ENCODE assay signal across 35 cellular contexts in the genomic region with DNA sequence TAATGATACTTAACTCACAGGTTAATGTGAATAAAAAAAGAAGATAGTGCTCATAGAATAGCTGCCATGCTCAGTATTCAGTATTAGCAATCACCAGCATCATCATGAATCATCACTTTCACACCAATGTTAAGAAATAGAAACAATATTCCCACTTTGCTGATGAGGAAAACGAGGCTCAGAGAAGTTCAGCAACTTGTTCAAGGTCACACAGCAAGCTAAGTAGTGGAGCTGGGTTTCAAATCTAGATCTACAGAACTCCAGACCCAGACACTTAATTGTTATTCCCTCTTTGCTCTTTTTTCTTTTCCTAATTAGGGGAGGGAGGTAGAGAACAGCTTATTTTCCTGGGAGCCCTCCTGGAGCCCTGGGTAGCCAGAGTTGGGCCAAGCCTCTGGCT. TPM values are rescaled to one million over a fixed set of nuclear protein-coding genes. Genes with fewer than 3 reads are reported as not detected.
"Had no signal": no experiment of that assay in that cellular context is flagged by ENCODE, and none has a peak within 500 bp of the region (broad histone marks: within the 10 kb centered on the region; RNA-seq: fewer than 3 reads in every experiment).

No MANE protein-coding gene starts in this region.

- H3K27ac ChIP-seq: neural progenitor cell, ovary, parathyroid adenoma, psoas muscle, skin epidermis, spleen, suprapubic skin, testis, tibial artery, transverse colon, upper lobe of right lung, uterus had no signal

- H3K36me3 ChIP-seq: neural progenitor cell, ovary, spleen, suprapubic skin, tibial artery, transverse colon, upper lobe of right lung, uterus had no signal

- ATAC-seq: natural killer cell; psoas muscle; right cardiac atrium; sciatic nerve; stimulated activated memory B cell treated with anti-CD40 and anti-IgM and Interleukin-4, amounts not matched to agents 10 μg/mL and 1 μg/mL and 100 μg/mL, for 72 hours; stimulated activated naive CD8-positive, alpha-beta T cell treated with anti-CD3 and anti-CD28 coated beads, Interleukin-15, amount 100 ng/mL, for 72 hours; stimulated activated naive CD8-positive, alpha-beta T cell treated with anti-CD3 and anti-CD28 coated beads, Interleukin-15, Interleukin-2, amounts not matched to agents 100 U/mL and 50 U/mL, for 24 hours; upper lobe of right lung had no signal

- H3K27ac Mint-ChIP-seq: natural killer cell; nephron; neural progenitor cell; progenitor cell of endocrine pancreas; stimulated activated memory B cell treated with anti-CD40 and anti-IgM and Interleukin-4, amounts not matched to agents 10 μg/mL and 1 μg/mL and 100 μg/mL, for 72 hours; stimulated activated naive CD8-positive, alpha-beta T cell treated with anti-CD3 and anti-CD28 coated beads, Interleukin-15, amount 100 ng/mL, for 72 hours; type B pancreatic cell had no signal

- H3K4me1 ChIP-seq: parathyroid adenoma, psoas muscle, spleen, suprapubic skin, testis, tibial artery, transverse colon, upper lobe of right lung, uterus had no signal

- H3K4me2 ChIP-seq: neural progenitor cell, smooth muscle cell had no signal

- H3K27me3 Mint-ChIP-seq: stimulated activated memory B cell treated with anti-CD40 and anti-IgM and Interleukin-4, amounts not matched to agents 10 μg/mL and 1 μg/mL and 100 μg/mL, for 72 hours had no signal

- DNase-seq: natural killer cell; occipital lobe; ovary; posterior cingulate gyrus; psoas muscle; right cardiac atrium; spleen; stimulated activated CD4-positive, alpha-beta T cell treated with anti-CD3 and anti-CD28 coated beads, Interleukin-12 subunit alpha, Interleukin-12 subunit beta, amount 100 ng/mL, for 4 hours; stimulated activated CD4-positive, alpha-beta T cell treated with anti-CD3 and anti-CD28 coated beads, Interleukin-1b, Interleukin-23, amount 100 ng/mL, for 48 hours; stimulated activated CD4-positive, alpha-beta T cell treated with anti-CD3 and anti-CD28 coated beads, Interleukin-4, amount 100 ng/mL, for 1 hour; stimulated activated CD4-positive, alpha-beta T cell treated with anti-CD3 and anti-CD28 coated beads, Interleukin-4, amount 100 ng/mL, for 4 hours; stimulated activated CD8-positive, alpha-beta memory T cell treated with anti-CD3 and anti-CD28 coated beads, Interleukin-4, amount 100 ng/mL, for 48 hours; stimulated activated naive CD4-positive, alpha-beta T cell; stimulated activated naive CD8-positive, alpha-beta T cell treated with anti-CD3 and anti-CD28 coated beads, Interleukin-15, amount 100 ng/mL, for 72 hours; stimulated activated naive CD8-positive, alpha-beta T cell treated with anti-CD3 and anti-CD28 coated beads, Interleukin-15, Interleukin-2, amounts not matched to agents 100 U/mL and 50 U/mL, for 24 hours; substantia nigra; testis; tibial artery; transverse colon; upper lobe of right lung; uterus had no signal

- H3K4me3 ChIP-seq: neural progenitor cell, ovary, psoas muscle, skin epidermis, smooth muscle cell, spleen, suprapubic skin, testis, tibial artery, transverse colon, upper lobe of right lung, uterus had no signal

- H3K79me2 ChIP-seq: parathyroid adenoma had no signal

- H3K9ac ChIP-seq: neural progenitor cell, parathyroid adenoma had no signal

- H2AFZ ChIP-seq: neural progenitor cell, parathyroid adenoma had no signal

- H3K4me1 Mint-ChIP-seq: natural killer cell; nephron; stimulated activated naive CD8-positive, alpha-beta T cell treated with anti-CD3 and anti-CD28 coated beads, Interleukin-15, amount 100 ng/mL, for 72 hours had no signal

- H3K36me3 Mint-ChIP-seq: natural killer cell, neural progenitor cell, type B pancreatic cell had no signal

- H3K27me3 ChIP-seq: neural progenitor cell, ovary, testis, transverse colon, upper lobe of right lung, uterus had no signal

- H3K9me3 ChIP-seq: ovary, psoas muscle, spleen, suprapubic skin, testis, tibial artery, transverse colon, upper lobe of right lung, uterus had no signal

- H3K4me3 Mint-ChIP-seq: natural killer cell; nephron; neural progenitor cell; stimulated activated memory B cell treated with anti-CD40 and anti-IgM and Interleukin-4, amounts not matched to agents 10 μg/mL and 1 μg/mL and 100 μg/mL, for 72 hours; stimulated activated naive CD8-positive, alpha-beta T cell treated with anti-CD3 and anti-CD28 coated beads, Interleukin-15, amount 100 ng/mL, for 72 hours; type B pancreatic cell had no signal

- H3K9me3 Mint-ChIP-seq: natural killer cell; stimulated activated memory B cell treated with anti-CD40 and anti-IgM and Interleukin-4, amounts not matched to agents 10 μg/mL and 1 μg/mL and 100 μg/mL, for 72 hours; type B pancreatic cell had no signal

RNA-seq across cellular contexts. Expression of a gene that starts 22.9 kb away (rescaled TPM):
- total RNA-seq: natural killer cell, occipital lobe, osteoblast, ovary, progenitor cell of endocrine pancreas, psoas muscle, renal cortical epithelial cell, right cardiac atrium, smooth muscle cell, spleen, suprapubic skin, testis, transverse colon, urinary bladder, uterus had no signal
- polyA plus RNA-seq: neural cell, ovary, psoas muscle, right cardiac atrium, smooth muscle cell, spleen, urinary bladder had no signal
